In the genomic region with DNA sequence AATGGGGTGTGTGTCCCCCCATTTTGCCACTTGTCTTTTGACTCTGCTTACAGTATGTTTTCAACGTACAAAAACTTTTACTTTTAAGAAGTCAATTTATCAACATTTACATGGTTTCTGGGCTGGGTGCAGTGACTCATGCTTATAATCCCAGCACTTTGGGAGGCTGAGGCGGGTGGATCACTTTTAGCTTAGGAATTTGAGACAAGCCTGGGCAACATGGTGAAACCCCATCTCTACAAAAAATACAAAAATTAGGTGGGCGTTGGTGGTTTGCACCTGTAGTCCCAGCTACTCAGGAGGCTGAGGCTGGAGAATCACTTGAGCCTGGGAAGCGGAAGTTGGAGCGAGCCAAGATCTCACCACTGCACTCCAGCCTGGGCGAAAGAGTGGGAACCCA, we compare ENCODE assay signal across 8 cellular contexts.
A peak's percentile ranks its signal among the peaks of the same experiment; 100 is the strongest.
DNase-seq lines count a peak whose midpoint lies in the region; ATAC-seq, FAIRE-seq and TF ChIP-seq lines count a peak whose summit lies in the region.
"Not testable (repeated sequence)": the region's sequence is repeated elsewhere in the genome, so short reads cannot be mapped to it uniquely, and the experiment has no call there.

No MANE protein-coding gene starts in this region.

- intact Hi-C loops in HCT116 (cut with micrococcal nuclease); PC-3 (cut with micrococcal nuclease); esophagus muscularis mucosa (cut with DNase I): not testable (repeated sequence)

- not testable (repeated sequence) for TF ChIP-seq EP300 in esophagus muscularis mucosa (IDR thresholded peaks at IDR 0.05)

- H3F3A ChIP-seq in PC-3 (ENCODE audit: low read length, unreplicated experiment) = not testable (repeated sequence)

- RAD21 ChIA-PET in HCT116 (lab: Charles Lee; ENCODE audit: low non-redundant PET in 1 of 2, low total read pairs in 2 of 2, uncharacterized antibody in 2 of 2, unreplicated experiment in 2 of 2) = not testable (repeated sequence)

- CTCF ChIA-PET in HCT116 (lab: Charles Lee) = interaction anchor here (1.1 kb wide), 1 partner anchor 9 kb away, joined by 3 read pairs; no protein-coding TSS in a partner anchor
- CTCF ChIA-PET in PC-3 (lab: Charles Lee) = not testable (repeated sequence)

- not testable (repeated sequence) for TF ChIP-seq POLR2A in HCT116 (IDR thresholded peaks at IDR 0.05; ENCODE audit: borderline replicate concordance, extremely low read depth, insufficient read depth, insufficient read length); esophagus muscularis mucosa (IDR thresholded peaks at IDR 0.05; ENCODE audit: low read depth)

- H4K20me1 ChIP-seq in HCT116 (ENCODE audit: insufficient read depth); PC-3 (ENCODE audit: low read length): not testable (repeated sequence)

- POLR2A ChIA-PET in HCT116 (lab: Charles Lee); PC-3 (lab: Charles Lee; ENCODE audit: unreplicated experiment): not testable (repeated sequence)

- not testable (repeated sequence) for ATAC-seq in HCT116, PC-3
- ATAC-seq in foreskin keratinocyte = peak; percentile 95

- H3K36me3 ChIP-seq in HCT116 (ENCODE audit: control insufficient read depth in 1 of 2, insufficient read depth in 2 of 2, low read length in 2 of 2); PC-3 (ENCODE audit: low read depth, low read length); adipocyte (ENCODE audit: control insufficient read depth, insufficient read depth, low read length, severe bottlenecking); bronchial epithelial cell (ENCODE audit: control insufficient read depth, insufficient read depth, low read length); esophagus muscularis mucosa: not testable (repeated sequence)

- H3K9me2 ChIP-seq in HCT116 (ENCODE audit: insufficient read depth); PC-3 (replicated peaks; ENCODE audit: low read length): not testable (repeated sequence)

- H3K36me3 Mint-ChIP-seq in mesothelial cell of epicardium = not testable (repeated sequence)

- not testable (repeated sequence) for H2AFZ ChIP-seq in HCT116 (ENCODE audit: low read depth, low read length, poor library complexity, severe bottlenecking); PC-3 (ENCODE audit: low read length)

- H3K4me3 ChIP-seq in HCT116 (replicated peaks in 1 of 2; ENCODE audit: low read depth in 1 of 2, low read length in 2 of 2); PC-3 (ENCODE audit: low read length); adipocyte (ENCODE audit: low read length); bronchial epithelial cell (ENCODE audit: low read depth, low read length); esophagus muscularis mucosa: not testable (repeated sequence)

- not testable (repeated sequence) for TF ChIP-seq CTCF in HCT116 (IDR thresholded peaks at IDR 0.05 in 2 of 3, conservative IDR thresholded peaks at IDR 0.05 in 1 of 3; ENCODE audit: borderline replicate concordance in 1 of 3, insufficient read depth in 1 of 3, low read depth in 2 of 3, low read length in 2 of 3); PC-3 (conservative IDR thresholded peaks at IDR 0.05; ENCODE audit: low read depth, low read length); bronchial epithelial cell (IDR thresholded peaks at IDR 0.05; ENCODE audit: insufficient read depth, low read length, severe bottlenecking); esophagus muscularis mucosa (IDR thresholded peaks at IDR 0.05); foreskin keratinocyte (conservative IDR thresholded peaks at IDR 0.05); mesothelial cell of epicardium (IDR thresholded peaks at IDR 0.05; ENCODE audit: unreplicated experiment)

- H3K27ac ChIP-seq in HCT116 (ENCODE audit: low read depth, low read length); PC-3 (ENCODE audit: low read length); esophagus muscularis mucosa (replicated peaks in 1 of 4): not testable (repeated sequence)
- peak overlapping the region; percentile 78 for H3K27ac ChIP-seq in foreskin keratinocyte

- not testable (repeated sequence) for H3K4me1 Mint-ChIP-seq in mesothelial cell of epicardium

- H3K4me1 ChIP-seq in HCT116 (ENCODE audit: control insufficient read depth in 1 of 2, insufficient read depth in 2 of 2, low read length in 2 of 2); PC-3 (ENCODE audit: insufficient read depth, low read length); adipocyte (ENCODE audit: control insufficient read depth, insufficient read depth, low read length); esophagus muscularis mucosa: not testable (repeated sequence)
- peaks cover 12% of the 10 kb centered on the region for H3K4me1 ChIP-seq in foreskin keratinocyte

- WGBS in esophagus muscularis mucosa = 89% methylated on average over 6 of the region's 6 CpGs

- H3K27me3 ChIP-seq in HCT116 (ENCODE audit: insufficient read depth, low read length); PC-3 (ENCODE audit: low read length); adipocyte (replicated peaks; ENCODE audit: control insufficient read depth, insufficient read depth, low read length); bronchial epithelial cell (ENCODE audit: control insufficient read depth, insufficient read depth, low read length); esophagus muscularis mucosa; foreskin keratinocyte: not testable (repeated sequence)

- not testable (repeated sequence) for H3K27me3 Mint-ChIP-seq in mesothelial cell of epicardium (ENCODE audit: low read depth)

- not testable (repeated sequence) for H3K9ac ChIP-seq in HCT116 (ENCODE audit: low read length); PC-3 (ENCODE audit: low read length); adipocyte (ENCODE audit: low read length)

- H3K79me2 ChIP-seq in HCT116 (ENCODE audit: insufficient read depth, low read length); PC-3 (ENCODE audit: low read length): not testable (repeated sequence)

- not testable (repeated sequence) for BruUV-seq in HCT116 (replicated peaks; lab: Mats Ljungman, UMichigan); PC-3 (replicated peaks; lab: Mats Ljungman, UMichigan)

- not testable (repeated sequence) for TF ChIP-seq RAD21 in HCT116 (IDR thresholded peaks at IDR 0.05; ENCODE audit: low read depth)

- DNase-seq in HCT116 (ENCODE audit: low read depth, low spot score); mesothelial cell of epicardium (ENCODE audit: low spot score in 2 of 2, unreplicated experiment in 2 of 2): not testable (repeated sequence)
- peak; percentile 16 for DNase-seq in PC-3
- peak; percentile 5 for DNase-seq in adipocyte (ENCODE audit: low read depth)
- peak; percentile 87 for DNase-seq in bronchial epithelial cell (ENCODE audit: low read depth)
- DNase-seq in esophagus muscularis mucosa (ENCODE audit: extremely low spot score) = peak; percentile 31
- DNase-seq in foreskin keratinocyte = peak; percentile 60 to 86
- DNase-seq in stromal cell of bone marrow (ENCODE audit: low read depth) = peak; percentile 6

- peak overlapping the region; percentile 7; the same call in 1 of the 2 replicates for H3K4me2 ChIP-seq in HCT116 (ENCODE audit: low read length)
- H3K4me2 ChIP-seq in PC-3 (ENCODE audit: low read length) = not testable (repeated sequence)

- not testable (repeated sequence) for FAIRE-seq in bronchial epithelial cell (lab: Jason Lieb, UNC)

- peak overlapping the region; percentile 62 for H3K27ac Mint-ChIP-seq in mesothelial cell of epicardium

- not testable (repeated sequence) for H3K4me3 Mint-ChIP-seq in mesothelial cell of epicardium

- H3K9me3 Mint-ChIP-seq in mesothelial cell of epicardium = peaks cover 23% of the 10 kb centered on the region

- H3K9me3 ChIP-seq in HCT116 (ENCODE audit: control insufficient read depth in 1 of 2, insufficient read depth in 1 of 2, low read depth in 1 of 2, low read length in 2 of 2); PC-3 (ENCODE audit: low read length); adipocyte (ENCODE audit: control insufficient read depth, low read length); esophagus muscularis mucosa: not testable (repeated sequence)
